In genomic region chr17:78471635-78472034, GRCh38 we compare ENCODE assay signal across 19 cellular contexts.
"Had no signal": no experiment of that assay in that cellular context is flagged by ENCODE, and none has a peak within 500 bp of the region (broad histone marks: within the 10 kb centered on the region; RNA-seq: fewer than 3 reads in every experiment).

No MANE protein-coding gene starts in this region.

- H3K9me3 Mint-ChIP-seq: dendritic cell treated with granulocyte-macrophage colony-stimulating factor and Interleukin-4, amounts not matched to agents 40 ng/mL and 50 ng/mL, for 4 days; naive B cell; nephron had no signal

- H3K4me1 Mint-ChIP-seq: nephron had no signal

- H3K4me1 ChIP-seq: suprapubic skin, upper lobe of left lung, vagina had no signal

- H3K4me3 Mint-ChIP-seq: dendritic cell treated with granulocyte-macrophage colony-stimulating factor and Interleukin-4, amounts not matched to agents 40 ng/mL and 50 ng/mL, for 4 days; naive B cell; nephron had no signal

- H3K36me3 ChIP-seq: ovary, suprapubic skin, thyroid gland, upper lobe of left lung, vagina had no signal

- H3K27ac ChIP-seq: hepatocyte, suprapubic skin, thyroid gland, upper lobe of left lung, vagina had no signal

- H3K9me3 ChIP-seq: ovary, suprapubic skin, thyroid gland, upper lobe of left lung, vagina had no signal

- H3K27me3 ChIP-seq: hepatocyte, ovary, thyroid gland, upper lobe of left lung, vagina had no signal

- DNase-seq: foreskin melanocyte; head of caudate nucleus; kidney; left colon; left ventricle myocardium superior; mesenchymal stem cell; naive B cell; small intestine; stimulated activated CD4-positive, alpha-beta T cell treated with anti-CD3 and anti-CD28 coated beads, Interleukin-12 subunit alpha, Interleukin-12 subunit beta, amount 100 ng/mL, for 4 hours; stimulated activated naive CD4-positive, alpha-beta T cell; thyroid gland; upper lobe of left lung had no signal

- ATAC-seq: left colon, left ventricle myocardium superior had no signal

- H3K4me3 ChIP-seq: hepatocyte, lung, ovary, suprapubic skin, thyroid gland, upper lobe of left lung, vagina had no signal

- H3K36me3 Mint-ChIP-seq: naive B cell had no signal

- H3K27ac Mint-ChIP-seq: dendritic cell treated with granulocyte-macrophage colony-stimulating factor and Interleukin-4, amounts not matched to agents 40 ng/mL and 50 ng/mL, for 4 days; nephron had no signal
